ENCODE assay signal across 15 cellular contexts in the genomic region with DNA sequence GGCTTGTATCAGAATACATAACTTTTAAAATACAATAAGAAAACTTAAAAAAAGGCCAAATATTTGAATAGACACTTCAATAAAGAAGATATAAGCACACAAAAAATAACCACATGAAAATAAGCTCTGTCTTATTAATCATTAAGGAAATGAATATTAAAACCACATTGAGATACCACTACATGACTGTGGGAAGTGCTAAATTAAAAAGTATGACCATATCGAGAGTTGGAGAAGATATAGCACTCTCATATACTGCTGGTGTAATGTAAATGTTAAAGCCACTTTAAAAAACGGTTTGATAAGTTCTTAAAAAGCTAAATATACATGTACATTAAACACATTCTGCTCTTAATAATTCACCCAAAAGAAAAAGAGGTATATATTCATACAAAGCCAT.
A peak's percentile ranks its signal among the peaks of the same experiment; 100 is the strongest.
DNase-seq lines count a peak whose midpoint lies in the region; ATAC-seq and TF ChIP-seq lines count a peak whose summit lies in the region.
"Had no signal": no experiment of that assay in that cellular context is flagged by ENCODE, and none has a peak within 500 bp of the region (broad histone marks: within the 10 kb centered on the region; RNA-seq: fewer than 3 reads in every experiment).

No MANE protein-coding gene starts in this region.

- H3F3A ChIP-seq in DOHH2 (ENCODE audit: control insufficient read depth, insufficient read depth): peaks cover 3% of the 10 kb centered on the region; the same call in 1 of the 2 replicates
- H3F3A ChIP-seq in SU-DHL-6 (ENCODE audit: insufficient read depth): peaks cover 36% of the 10 kb centered on the region

- no peaks in the 10 kb centered on the region for H4K20me1 ChIP-seq in DOHH2 (ENCODE audit: control insufficient read depth, insufficient read depth, low read depth, low read length)
- no peaks in the 10 kb centered on the region for H4K20me1 ChIP-seq in SU-DHL-6 (ENCODE audit: low read depth, low read length)

- H3K9me2 ChIP-seq in DOHH2 (replicated peaks; ENCODE audit: control insufficient read depth, low read length) (no peaks in the 10 kb centered on the region), SU-DHL-6 (replicated peaks; ENCODE audit: insufficient read depth, low read length) (no peaks in the 10 kb centered on the region)

- H3K27ac ChIP-seq in DOHH2 (ENCODE audit: low read depth, low read length): no peak overlapping the region
- peak overlapping the region; percentile 68 for H3K27ac ChIP-seq in SU-DHL-6 (ENCODE audit: low read depth, low read length)
- H3K27ac ChIP-seq: C4-2B had no signal

- no peak overlapping the region for H2AFZ ChIP-seq in SU-DHL-6 (ENCODE audit: low read depth, low read length, severe bottlenecking)

- H3K36me3 ChIP-seq in DOHH2 (ENCODE audit: control insufficient read depth, low read length): no peaks in the 10 kb centered on the region
- no peaks in the 10 kb centered on the region for H3K36me3 ChIP-seq in SU-DHL-6 (ENCODE audit: low read length)

- ATAC-seq in naive B cell (ENCODE audit: low read depth in 2 of 2): no peak
- ATAC-seq in GM21423 (IDR thresholded peaks at IDR 0.05; ENCODE audit: unreplicated experiment): no peak

- peaks cover 56% of the 10 kb centered on the region for H3K4me1 ChIP-seq in DOHH2 (ENCODE audit: control insufficient read depth, low read length)

- peaks cover 0 to 7% (median 5%) of the 10 kb centered on the region in 7 donors for H3K9me3 Mint-ChIP-seq in naive B cell
- H3K9me3 Mint-ChIP-seq: HFFc6 had no signal

- H3K27ac Mint-ChIP-seq in naive B cell: peak overlapping the region in 4 of 6 donors; percentile 39 to 92 (median 88)
- H3K27ac Mint-ChIP-seq: B cell, HFFc6 had no signal

- H3K4me3 ChIP-seq in DOHH2 (ENCODE audit: low read length) (no peak overlapping the region), SU-DHL-6 (ENCODE audit: insufficient read depth, low read length, poor library complexity, severe bottlenecking) (no peak overlapping the region)

- no peak for TF ChIP-seq CTCF in DOHH2 (IDR thresholded peaks at IDR 0.05; ENCODE audit: low read depth, low read length, poor library complexity, severe bottlenecking)
- TF ChIP-seq CTCF in SU-DHL-6 (IDR thresholded peaks at IDR 0.05; ENCODE audit: insufficient read depth, low read length, poor library complexity, severe bottlenecking): no peak

- H3K79me2 ChIP-seq in DOHH2 (ENCODE audit: control insufficient read depth, low read length) (no peaks in the 10 kb centered on the region), SU-DHL-6 (ENCODE audit: insufficient read depth, low read length) (no peaks in the 10 kb centered on the region)

- no peaks in the 10 kb centered on the region for H3K27me3 ChIP-seq in DOHH2 (ENCODE audit: control insufficient read depth, low read length)
- no peaks in the 10 kb centered on the region for H3K27me3 ChIP-seq in SU-DHL-6 (ENCODE audit: low read length)

- H3K4me1 Mint-ChIP-seq in naive B cell: peaks cover 31 to 45% (median 34%) of the 10 kb centered on the region in 3 donors

- peaks cover 0 to 10% of the 10 kb centered on the region in 2 donors for H3K36me3 Mint-ChIP-seq in naive B cell
- H3K36me3 Mint-ChIP-seq: CD4-positive, alpha-beta memory T cell; IgD-negative memory B cell had no signal

- H3K4me2 ChIP-seq in DOHH2 (ENCODE audit: low read length): peak overlapping the region; percentile 65
- H3K4me2 ChIP-seq in SU-DHL-6 (ENCODE audit: low read depth, low read length, poor library complexity, severe bottlenecking): peak overlapping the region; percentile 63

- peaks cover 0 to 14% (median 5%) of the 10 kb centered on the region in 3 donors for H3K27me3 Mint-ChIP-seq in naive B cell
- H3K27me3 Mint-ChIP-seq: CD4-positive, alpha-beta memory T cell had no signal

- H3K4me3 Mint-ChIP-seq in naive B cell: no peak overlapping the region
- H3K4me3 Mint-ChIP-seq: B cell; CD4-positive, alpha-beta memory T cell; HFFc6; IgD-negative memory B cell had no signal

- 0 out of 2 replicates have a peak overlapping the region, but pooled peaks have one; percentile 45 for H3K9ac ChIP-seq in SU-DHL-6 (ENCODE audit: low read length)

- H3K9me3 ChIP-seq in DOHH2 (ENCODE audit: control insufficient read depth, insufficient read depth, low read length) (no peaks in the 10 kb centered on the region), SU-DHL-6 (ENCODE audit: insufficient read depth, low read length) (no peaks in the 10 kb centered on the region)

- DNase-seq in naive B cell: no peak
- DNase-seq in activated CD8-positive, alpha-beta memory T cell treated with anti-CD3 and anti-CD28 coated beads, Interleukin-2, amount 50 U/mL, for 48 hours: no peak
- DNase-seq in activated CD4-positive, alpha-beta T cell treated with anti-CD3 and anti-CD28 coated beads for 1 hour: no peak
- DNase-seq: CD4-positive, alpha-beta memory T cell; DMS153; DND-41; GF-D8; HCEC 1CT; HFFc6 had no signal
